Comparison of ENCODE assay signal across 8 cellular contexts in the genomic region with DNA sequence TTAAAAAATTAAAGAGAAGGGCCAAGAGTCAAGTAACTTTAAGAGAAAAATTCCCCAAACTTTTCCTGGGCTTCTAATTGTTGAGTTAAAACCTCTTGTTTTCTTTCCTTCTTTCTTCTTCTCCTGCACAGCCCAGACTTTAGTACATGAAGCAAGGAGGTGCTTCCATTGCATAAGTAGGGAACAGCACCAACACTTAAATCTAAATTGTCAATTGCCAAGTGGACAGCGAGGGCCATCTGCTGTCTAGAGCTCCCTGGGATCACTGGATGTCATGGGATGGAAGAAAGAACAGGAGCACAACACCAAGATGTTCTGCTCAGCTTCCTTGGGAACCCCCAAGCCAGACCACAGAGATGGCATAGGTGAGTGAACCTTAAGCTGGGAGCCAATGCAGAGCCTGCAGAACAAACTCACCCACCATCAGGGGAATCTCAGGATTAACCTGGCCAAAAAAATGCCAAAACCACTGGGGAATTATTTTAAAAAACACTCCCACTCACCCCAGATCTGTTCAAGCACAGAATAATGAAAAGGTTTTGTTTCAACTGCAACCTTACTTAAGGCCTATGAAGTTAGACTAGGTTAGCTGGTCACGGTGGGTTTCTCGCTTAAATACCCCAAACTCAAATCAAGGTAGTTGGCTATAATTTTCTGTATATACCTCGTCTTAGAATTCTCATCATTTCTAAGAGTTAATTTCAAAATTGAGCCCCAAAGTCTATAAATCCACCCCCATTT.
A peak's percentile ranks its signal among the peaks of the same experiment; 100 is the strongest.
DNase-seq lines count a peak whose midpoint lies in the region; ATAC-seq and TF ChIP-seq lines count a peak whose summit lies in the region.

No MANE protein-coding gene starts in this region.

- H3K4me1 Mint-ChIP-seq in endodermal cell = peaks cover 23% of the 10 kb centered on the region

- peaks cover 15% of the 10 kb centered on the region for H3F3A ChIP-seq in MM.1S (ENCODE audit: insufficient read depth, low read length)

- H3K9ac ChIP-seq in MM.1S (ENCODE audit: low read length) (peak overlapping the region; percentile 3; the same call in 1 of the 2 replicates), endodermal cell (ENCODE audit: extremely low read depth, low read length, poor library complexity, severe bottlenecking) (no peak overlapping the region)

- H3K9me2 ChIP-seq in MM.1S (replicated peaks; ENCODE audit: insufficient read depth, low read length) = no peaks in the 10 kb centered on the region

- H3K9me3 Mint-ChIP-seq in endodermal cell = no peaks in the 10 kb centered on the region

- H3K9me3 ChIP-seq in MM.1S (replicated peaks; ENCODE audit: insufficient read depth, low read length) = no peaks in the 10 kb centered on the region
- H3K9me3 ChIP-seq in endodermal cell (ENCODE audit: control insufficient read depth, low read length) = no peaks in the 10 kb centered on the region
- H3K9me3 ChIP-seq in tibial nerve = no peaks in the 10 kb centered on the region

- TF ChIP-seq EP300 in tibial nerve (IDR thresholded peaks at IDR 0.05) = no peak

- H3K4me1 ChIP-seq in MM.1S (ENCODE audit: low read length) (peaks cover 30% of the 10 kb centered on the region), endodermal cell (ENCODE audit: control insufficient read depth, insufficient read depth, low read length) (peaks cover 5% of the 10 kb centered on the region), tibial nerve (peaks cover 0 to 8% (median 2%) of the 10 kb centered on the region in 4 donors)

- 93 to 94% methylated on average over 3 to 4 of the region's 4 CpGs for WGBS in endodermal cell (ENCODE audit: insufficient coverage in 1 of 2, insufficient read length in 1 of 2), 2 experiments
- 82 to 86% methylated on average over 4 of the region's 4 CpGs for WGBS in tibial nerve, 2 donors

- no peak for TF ChIP-seq CTCF in GM12865 (IDR thresholded peaks at IDR 0.05; ENCODE audit: insufficient read depth, low read depth, low read length, missing control alignments)
- no peak for TF ChIP-seq CTCF in MM.1S (IDR thresholded peaks at IDR 0.05; ENCODE audit: low read length)
- TF ChIP-seq CTCF in endodermal cell (conservative IDR thresholded peaks at IDR 0.05) = no peak
- no peak for TF ChIP-seq CTCF in tibial nerve (IDR thresholded peaks at IDR 0.05)

- peak; percentile 14 for DNase-seq in GM12865 (ENCODE audit: low read depth)
- no peak for DNase-seq in MM.1S
- no peak for DNase-seq in endodermal cell
- DNase-seq in pons (ENCODE audit: low spot score) = peak; percentile 57
- no peak for DNase-seq in tibial nerve (ENCODE audit: low spot score in 2 of 2)
- no peak for DNase-seq in SHP77 treated with DMSO at 0.1 percent for 48 hours (lab: John Stamatoyannopoulos, UW)

- H3K4me3 ChIP-seq in GM12865 (ENCODE audit: low read depth, low read length) = no peak overlapping the region
- no peak overlapping the region for H3K4me3 ChIP-seq in MM.1S (ENCODE audit: low read length)
- no peak overlapping the region for H3K4me3 ChIP-seq in endodermal cell (ENCODE audit: low read length)
- no peak overlapping the region for H3K4me3 ChIP-seq in tibial nerve

- H3K27me3 Mint-ChIP-seq in endodermal cell (ENCODE audit: insufficient read depth) = no peaks in the 10 kb centered on the region

- H3K4me3 Mint-ChIP-seq in endodermal cell = no peak overlapping the region

- TF ChIP-seq POLR2A in tibial nerve (IDR thresholded peaks at IDR 0.05) = no peak

- peak overlapping the region; percentile 13; the same call in 1 of the 2 replicates for H2AFZ ChIP-seq in MM.1S (ENCODE audit: low read length)

- H3K27ac ChIP-seq in MM.1S (ENCODE audit: low read length) (peak overlapping the region; percentile 53; the same call in 1 of the 2 replicates), endodermal cell (ENCODE audit: low read depth, low read length) (no peak overlapping the region), tibial nerve (peak overlapping the region in 1 of 4 donors; percentile 55)

- no peak for ATAC-seq in GM18858 (IDR thresholded peaks at IDR 0.05; ENCODE audit: unreplicated experiment)
- no peak for ATAC-seq in HG02642 (IDR thresholded peaks at IDR 0.05; ENCODE audit: poor library complexity, unreplicated experiment)

- H3K27ac Mint-ChIP-seq in endodermal cell = peak overlapping the region; percentile 58

- no peaks in the 10 kb centered on the region for H4K20me1 ChIP-seq in MM.1S (ENCODE audit: insufficient read depth, low read length)

- peak overlapping the region; percentile 4; the same call in 1 of the 2 replicates for H3K4me2 ChIP-seq in MM.1S (ENCODE audit: low read depth, low read length)

- H3K36me3 Mint-ChIP-seq in endodermal cell (ENCODE audit: low read depth) = peaks cover 41% of the 10 kb centered on the region

- H3K79me2 ChIP-seq in MM.1S (ENCODE audit: low read length) = no peaks in the 10 kb centered on the region

- H3K36me3 ChIP-seq in MM.1S (replicated peaks; ENCODE audit: insufficient read depth, low read length) (no peaks in the 10 kb centered on the region), endodermal cell (ENCODE audit: control insufficient read depth, insufficient read depth, low read length) (peaks cover 90% of the 10 kb centered on the region), tibial nerve (no peaks in the 10 kb centered on the region)

- H3K27me3 ChIP-seq in MM.1S (replicated peaks; ENCODE audit: insufficient read depth, low read length) (no peaks in the 10 kb centered on the region), endodermal cell (ENCODE audit: control insufficient read depth, insufficient read depth, low read length, poor library complexity, severe bottlenecking) (no peaks in the 10 kb centered on the region), tibial nerve (no peaks in the 10 kb centered on the region)

Comparison
In these comparisons a context has a peak if more than half of its experiments do, and no peak if none do; other contexts are left out.
1. DNase-seq: peak in GM12865 (single experiment) and pons (single experiment); none in MM.1S (single experiment), endodermal cell (single experiment), tibial nerve (0 of 2) and SHP77 treated with DMSO at 0.1 percent for 48 hours (single experiment).